ENCODE assay signal across 12 cellular contexts in the genomic region with DNA sequence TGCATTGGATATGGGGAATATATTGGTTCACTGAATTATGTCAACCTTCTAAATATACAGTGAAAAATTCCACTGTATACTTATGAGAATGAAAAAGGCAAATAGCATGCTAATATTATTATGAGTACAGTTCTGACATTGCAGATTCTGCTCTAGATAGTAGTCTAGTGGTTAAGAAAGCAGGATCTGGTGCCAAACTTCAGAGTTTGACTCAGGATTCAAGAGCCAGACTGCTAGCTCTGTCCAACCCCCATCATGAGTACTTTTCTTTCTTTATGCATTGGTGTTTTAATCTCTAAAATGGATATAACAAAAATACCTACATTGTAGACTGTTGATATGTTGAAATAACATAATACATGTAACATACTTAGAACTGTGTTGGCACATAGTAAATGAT. TPM values are rescaled to one million over a fixed set of nuclear protein-coding genes. Genes with fewer than 3 reads are reported as not detected.
DNase-seq lines count a peak whose midpoint lies in the region; ATAC-seq and TF ChIP-seq lines count a peak whose summit lies in the region.
"Had no signal": no experiment of that assay in that cellular context is flagged by ENCODE, and none has a peak within 500 bp of the region (broad histone marks: within the 10 kb centered on the region; RNA-seq: fewer than 3 reads in every experiment).

No MANE protein-coding gene starts in this region.

- H3K27ac ChIP-seq in adrenal gland: peak overlapping the region in 4 of 5 donors; percentile 2 to 83 (median 12)

- TF ChIP-seq POLR2A in adrenal gland (IDR thresholded peaks at IDR 0.05): no peak

- intact Hi-C loops in adrenal gland (cut with DNase I): no loop called here
- intact Hi-C loops in Right ventricle myocardium superior (cut with DNase I): no loop called here

- H3K36me3 ChIP-seq in adrenal gland (replicated peaks in 1 of 2): no peaks in the 10 kb centered on the region

- no peaks in the 10 kb centered on the region for H3K9me3 ChIP-seq in adrenal gland (replicated peaks in 1 of 3)

- H3K27me3 ChIP-seq in adrenal gland: no peaks in the 10 kb centered on the region

- peak; percentile 61 for DNase-seq in GM03348 (ENCODE audit: low spot score)
- DNase-seq in adrenal gland: peak in 1 of 7 donors; percentile 16
- DNase-seq in Right ventricle myocardium superior: no peak
- DNase-seq in skeletal muscle cell (ENCODE audit: low read depth): peak; percentile 47
- no peak for DNase-seq in COLO668 (lab: John Stamatoyannopoulos, UW; ENCODE audit: unreplicated experiment)
- DNase-seq in NCI-H1105 (lab: John Stamatoyannopoulos, UW): no peak
- DNase-seq: DMS 273 treated with DMSO at 0.1 percent for 48 hours; head of caudate nucleus; NCI-H2227 treated with DMSO at 0.1 percent for 48 hours; stimulated activated CD4-positive, alpha-beta T cell treated with anti-CD3 and anti-CD28 coated beads, Interleukin-4, amount 100 ng/mL, for 1 hour had no signal

- H3K4me3 ChIP-seq in adrenal gland (no peak overlapping the region), skeletal muscle cell (ENCODE audit: low read depth, low read length) (no peak overlapping the region)

- TF ChIP-seq CTCF in adrenal gland (IDR thresholded peaks at IDR 0.05): no peak

- H3K4me1 ChIP-seq in adrenal gland (replicated peaks in 1 of 2): peaks cover 0 to 9% of the 10 kb centered on the region in 2 donors

- peak; percentile 68 for ATAC-seq in Right ventricle myocardium superior (ENCODE audit: poor library complexity)
- ATAC-seq in activated CD4-positive, CD25-positive, alpha-beta regulatory T cell treated with anti-CD3 and anti-CD28 coated beads, Interleukin-2, amount 50 U/mL, for 24 hours: no peak
- ATAC-seq in GM19467 (IDR thresholded peaks at IDR 0.05; ENCODE audit: unreplicated experiment): no peak

RNA-seq across cellular contexts. Expression of gene PLSCR4, which starts 57.3 kb away (rescaled TPM):
- total RNA-seq in adrenal gland (100 to 1,000 TPM in 3 of 8 donors, 10 to 100 TPM in 5; 34.6 to 155 (median 76.8) TPM), Right ventricle myocardium superior (16.2 TPM)
- 10 to 100 TPM; 21.8 to 51.1 (median 25.9) TPM for polyA plus RNA-seq in adrenal gland

Comparison
In these comparisons a context has a peak if more than half of its experiments do, and no peak if none do; other contexts are left out.
1. DNase-seq: peak in GM03348 (single experiment) and skeletal muscle cell (single experiment); none in Right ventricle myocardium superior (single experiment), COLO668 (single experiment) and NCI-H1105 (single experiment).